Comparison of ENCODE assay signal across 17 cellular contexts in the genomic region with DNA sequence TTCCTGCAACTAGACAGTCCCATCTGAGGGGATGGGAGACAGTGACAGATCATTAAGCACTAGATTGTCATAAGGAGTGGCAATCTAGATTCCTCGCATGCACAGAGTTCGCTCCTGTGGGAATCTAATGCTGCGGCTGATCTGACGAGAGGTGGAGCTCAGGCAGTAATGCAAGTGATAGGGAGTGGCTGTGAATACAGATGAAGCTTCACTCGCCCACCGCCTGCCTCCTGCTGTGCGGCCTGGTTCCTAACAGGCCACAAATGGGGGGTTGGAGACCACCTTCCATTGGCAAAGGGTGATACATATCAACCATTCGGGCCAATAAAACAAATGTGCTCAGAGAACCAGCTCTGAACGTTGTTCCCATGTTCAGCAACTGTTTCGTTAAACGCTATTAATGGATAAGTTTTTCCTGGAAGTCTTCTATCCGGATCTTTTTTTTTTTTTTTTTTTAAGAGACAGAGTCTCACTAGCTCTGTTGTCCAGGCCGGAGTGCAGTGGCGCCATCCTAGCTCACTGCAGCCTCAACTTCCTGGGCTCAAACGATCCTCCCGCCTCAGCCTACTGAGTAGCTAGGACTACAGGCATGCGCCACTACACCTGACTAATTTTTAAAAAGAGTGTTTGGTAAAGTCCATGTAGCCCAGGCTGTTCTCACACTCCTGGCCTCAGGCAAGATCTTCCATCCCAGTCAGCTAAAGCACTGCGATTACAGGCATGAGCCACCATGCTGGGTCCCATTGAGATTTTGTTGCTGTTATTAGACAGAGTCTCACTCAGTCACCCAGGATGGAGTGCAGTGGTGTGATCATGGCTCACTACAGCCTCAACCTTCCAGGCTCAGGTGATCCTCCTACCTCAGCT. TPM values are rescaled to one million over a fixed set of nuclear protein-coding genes. Genes with fewer than 3 reads are reported as not detected.
DNase-seq lines count a peak whose midpoint lies in the region; FAIRE-seq and TF ChIP-seq lines count a peak whose summit lies in the region.
"Had no signal": no experiment of that assay in that cellular context is flagged by ENCODE, and none has a peak within 500 bp of the region (broad histone marks: within the 10 kb centered on the region; RNA-seq: fewer than 3 reads in every experiment).

No MANE protein-coding gene starts in this region.

- DNase-seq in ELF-1 (ENCODE audit: low read depth, low spot score) (peak; percentile 69), SW480 (ENCODE audit: low spot score) (peak; percentile 52), glutamatergic neuron (peak; percentile 25), trophoblast cell (peak; percentile 83 to 85), mucosa of gallbladder (ENCODE audit: low spot score) (no peak), D721Med (ENCODE audit: insufficient read length, low spot score) (no peak), DMS53 (lab: John Stamatoyannopoulos, UW) (no peak)
- DNase-seq in activated naive CD4-positive, alpha-beta T cell treated with anti-CD3 and anti-CD28 coated beads, Interleukin-2, amount 50 U/mL, for 16 hours = no peak
- DNase-seq: C1 segment of cervical spinal cord, DMS153, HCEC 1CT, KG1, NCI-H1092, NCI-H226, NCI-H524 treated with DMSO at 0.1 percent for 48 hours had no signal

- H3K9ac ChIP-seq in trophoblast cell (ENCODE audit: low read length) = no peak overlapping the region

- WGBS in trophoblast cell (ENCODE audit: extremely low coverage, insufficient coverage, insufficient read length) = no CpG with 5 or more reads among the region's 18 CpGs

- peak overlapping the region; percentile 39 for H3K27ac Mint-ChIP-seq in glutamatergic neuron (ENCODE audit: unreplicated experiment)

- no peaks in the 10 kb centered on the region for H3K27me3 ChIP-seq in trophoblast cell (ENCODE audit: insufficient read depth, low read length)

- H2BK120ac ChIP-seq in trophoblast cell (ENCODE audit: insufficient read depth, low read length, poor library complexity) = no peak overlapping the region

- no peak overlapping the region for H3K4me3 ChIP-seq in trophoblast cell (ENCODE audit: low read depth, low read length)
- H3K4me3 ChIP-seq: A549 had no signal

- H3K4me3 Mint-ChIP-seq in glutamatergic neuron (ENCODE audit: unreplicated experiment) = no peak overlapping the region

- no peak overlapping the region for H2AK5ac ChIP-seq in trophoblast cell (ENCODE audit: low read length)

- H3K4me1 ChIP-seq in trophoblast cell (ENCODE audit: control insufficient read depth in 1 of 2, insufficient read depth in 2 of 2, low read length in 2 of 2) = no peaks in the 10 kb centered on the region
- H3K4me1 ChIP-seq: A549 had no signal

- no peaks in the 10 kb centered on the region for H3K79me1 ChIP-seq in trophoblast cell (ENCODE audit: low read length)

- H3K4ac ChIP-seq in trophoblast cell (ENCODE audit: low read depth, low read length) = no peak overlapping the region

- FAIRE-seq in D721Med (lab: Jason Lieb, UNC) = no peak
- FAIRE-seq: A549 had no signal

- H3K23ac ChIP-seq in trophoblast cell (ENCODE audit: low read length) = no peak overlapping the region

- H3K36me3 Mint-ChIP-seq in glutamatergic neuron (ENCODE audit: unreplicated experiment) = no peaks in the 10 kb centered on the region

- H4K91ac ChIP-seq in trophoblast cell (ENCODE audit: low read depth, low read length) = no peak overlapping the region

- no peak overlapping the region for H4K12ac ChIP-seq in trophoblast cell (ENCODE audit: low read depth, low read length)

- no peak overlapping the region for H2AFZ ChIP-seq in trophoblast cell (ENCODE audit: insufficient read depth, low read length, poor library complexity)

- no peaks in the 10 kb centered on the region for H3K79me2 ChIP-seq in trophoblast cell (ENCODE audit: control insufficient read depth, insufficient read depth, low read length, poor library complexity)

- TF ChIP-seq CTCF in glutamatergic neuron (IDR thresholded peaks at IDR 0.05; ENCODE audit: partially characterized antibody, unreplicated experiment) (no peak), D721Med (IDR thresholded peaks at IDR 0.05; ENCODE audit: insufficient read depth, missing control alignments) (no peak)

- H3K27me3 Mint-ChIP-seq in glutamatergic neuron (ENCODE audit: unreplicated experiment) = no peaks in the 10 kb centered on the region

- no peak overlapping the region for H3K14ac ChIP-seq in trophoblast cell (ENCODE audit: low read length)

- H3K9me3 Mint-ChIP-seq in glutamatergic neuron (ENCODE audit: unreplicated experiment) = no peaks in the 10 kb centered on the region

- no peak overlapping the region for H3K18ac ChIP-seq in trophoblast cell (ENCODE audit: low read length)

- H4K8ac ChIP-seq in trophoblast cell (ENCODE audit: low read depth, low read length) = no peak overlapping the region

- no peak overlapping the region for H2BK12ac ChIP-seq in trophoblast cell (ENCODE audit: low read length)

- H3K36me3 ChIP-seq in trophoblast cell (ENCODE audit: control insufficient read depth in 1 of 2, insufficient read depth in 2 of 2, low read length in 2 of 2) = no peaks in the 10 kb centered on the region

- no peak overlapping the region for H2BK5ac ChIP-seq in trophoblast cell (ENCODE audit: low read depth, low read length, poor library complexity)

- H3K4me2 ChIP-seq in trophoblast cell (ENCODE audit: low read length) = no peak overlapping the region
- H3K4me2 ChIP-seq: A549 had no signal

- H3K27ac ChIP-seq in trophoblast cell (ENCODE audit: low read depth, low read length) = no peak overlapping the region
- H3K27ac ChIP-seq: A549 had no signal

- H3K9me3 ChIP-seq in trophoblast cell (ENCODE audit: insufficient read depth, low read depth, low read length) = no peaks in the 10 kb centered on the region
- H3K9me3 ChIP-seq: A549 had no signal

- H3K4me1 Mint-ChIP-seq in glutamatergic neuron (ENCODE audit: low read depth, unreplicated experiment) = peaks cover 7% of the 10 kb centered on the region

RNA-seq across cellular contexts. Expression of a gene that starts 8.7 kb away (rescaled TPM):
- total RNA-seq in glutamatergic neuron (ENCODE audit: unreplicated experiment) (83.4 TPM), mucosa of gallbladder (192 TPM)
- polyA plus RNA-seq in trophoblast cell (2013) = 42.6 and 42.9 TPM in 2 replicates

RNA-seq across cellular contexts. Expression of a gene that starts 16.4 kb away (rescaled TPM):
- not detected for total RNA-seq in glutamatergic neuron (ENCODE audit: unreplicated experiment)
- polyA plus RNA-seq in trophoblast cell (2013) = not detected in 2 replicates
- total RNA-seq in mucosa of gallbladder = not detected
- total RNA-seq: M059J had no signal
- polyA plus RNA-seq: A549 had no signal

RNA-seq across cellular contexts. Expression of a gene that starts 23.6 kb away (rescaled TPM):
- total RNA-seq in glutamatergic neuron (ENCODE audit: unreplicated experiment) (32.6 TPM), mucosa of gallbladder (54.9 TPM)
- 62.1 and 63.3 TPM in 2 replicates for polyA plus RNA-seq in trophoblast cell (2013)

Comparison
In these comparisons a context has a peak if more than half of its experiments do, and no peak if none do; other contexts are left out.
1. DNase-seq: peak in ELF-1 (single experiment), SW480 (single experiment), glutamatergic neuron (single experiment) and trophoblast cell (2 of 2); none in mucosa of gallbladder (single experiment), activated naive CD4-positive, alpha-beta T cell treated with anti-CD3 and anti-CD28 coated beads, Interleukin-2, amount 50 U/mL, for 16 hours (single experiment), D721Med (single experiment) and DMS53 (single experiment).